ENCODE assay signal across 21 cellular contexts in the genomic region with DNA sequence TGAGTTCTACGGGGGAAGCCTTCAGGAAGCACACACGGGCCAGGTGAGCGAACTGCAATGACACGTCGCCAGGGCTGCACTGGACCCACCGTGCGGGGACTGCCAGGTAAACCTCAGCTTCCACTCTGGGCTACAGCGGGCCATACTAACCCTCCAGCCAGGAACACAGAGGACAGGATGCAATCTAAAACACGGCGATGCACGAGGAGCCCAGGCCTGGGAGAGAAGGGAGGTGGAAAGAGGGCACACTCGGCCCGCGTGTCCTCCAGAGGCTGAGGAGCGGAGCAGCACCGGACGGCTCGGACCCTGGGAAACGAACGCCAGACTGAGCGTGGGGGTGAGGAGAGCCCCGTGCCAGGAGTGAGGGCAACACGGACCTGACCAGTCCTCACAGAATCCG.
A peak's percentile ranks its signal among the peaks of the same experiment; 100 is the strongest.
DNase-seq lines count a peak whose midpoint lies in the region; ATAC-seq and TF ChIP-seq lines count a peak whose summit lies in the region.
"Had no signal": no experiment of that assay in that cellular context is flagged by ENCODE, and none has a peak within 500 bp of the region (broad histone marks: within the 10 kb centered on the region; RNA-seq: fewer than 3 reads in every experiment).

No MANE protein-coding gene starts in this region.

- H2AFZ ChIP-seq in DND-41 (ENCODE audit: low read depth, low read length) = peak overlapping the region; percentile 14; the same call in 1 of the 2 replicates

- H3K79me2 ChIP-seq in DND-41 (ENCODE audit: insufficient read depth, low read length) = peaks cover 92% of the 10 kb centered on the region

- H3K27ac Mint-ChIP-seq in nephron progenitor cell = peak overlapping the region; percentile 69

- H3K27me3 Mint-ChIP-seq in nephron progenitor cell (ENCODE audit: low read depth, poor library complexity) = no peaks in the 10 kb centered on the region

- peaks cover 49% of the 10 kb centered on the region for H3K4me1 Mint-ChIP-seq in nephron progenitor cell

- H3K9me3 ChIP-seq in BLaER1 (no peaks in the 10 kb centered on the region), DND-41 (ENCODE audit: insufficient read depth, low read length, severe bottlenecking) (no peaks in the 10 kb centered on the region)

- H3K27ac ChIP-seq in BLaER1 (no peak overlapping the region), DND-41 (ENCODE audit: low read length) (peak overlapping the region; percentile 99)
- H3K27ac ChIP-seq: HL-60 had no signal

- H3K27me3 ChIP-seq in BLaER1 = no peaks in the 10 kb centered on the region
- no peaks in the 10 kb centered on the region for H3K27me3 ChIP-seq in DND-41 (ENCODE audit: insufficient read depth, low read length, poor library complexity)

- H3K9ac ChIP-seq in BLaER1 = no peak overlapping the region
- H3K9ac ChIP-seq in DND-41 (ENCODE audit: low read depth, low read length) = peak overlapping the region; percentile 85

- DNase-seq in DND-41 (peak; percentile 56), ecto neural progenitor cell (ENCODE audit: low spot score) (peak; percentile 40), nephron progenitor cell (no peak), cortex of kidney (lab: John Stamatoyannopoulos, UW) (no peak), NCI-H1092 (lab: John Stamatoyannopoulos, UW) (no peak)
- DNase-seq in stimulated activated CD4-positive, alpha-beta T cell treated with anti-CD3 and anti-CD28 coated beads, Interleukin-4, amount 100 ng/mL, for 1 hour = no peak
- DNase-seq: activated gamma-delta T cell treated with Interleukin-2 at 50 U/mL for 16 hours; KBM-7; NCI-H1048; NCI-H2081 treated with DMSO at 0.1 percent for 48 hours; NCI-H524; nucleus accumbens; SHP77; small intestine; stimulated activated CD4-positive, alpha-beta T cell treated with anti-CD3 and anti-CD28 coated beads, Interleukin-4, amount 100 ng/mL, for 4 hours; T-helper 1 cell had no signal

- peak overlapping the region; percentile 80 for H3K4me2 ChIP-seq in BLaER1
- H3K4me2 ChIP-seq in DND-41 (ENCODE audit: insufficient read depth, low read length) = peak overlapping the region; percentile 67

- ATAC-seq in DND-41 (ENCODE audit: insufficient read depth, low read depth) = no peak
- ATAC-seq in HG03378 (IDR thresholded peaks at IDR 0.05; ENCODE audit: unreplicated experiment) = no peak
- ATAC-seq: HCT116, left colon had no signal

- H3K9me3 Mint-ChIP-seq in nephron progenitor cell = peaks cover 8% of the 10 kb centered on the region

- H3K4me1 ChIP-seq in BLaER1 = peaks cover 56% of the 10 kb centered on the region
- peaks cover 95% of the 10 kb centered on the region for H3K4me1 ChIP-seq in DND-41 (ENCODE audit: insufficient read depth, low read length)

- H3K4me3 Mint-ChIP-seq in nephron progenitor cell = no peak overlapping the region

- no peak overlapping the region for H3K4me3 ChIP-seq in BLaER1
- peak overlapping the region; percentile 4 to 61; a peak in 3 of 4 replicates for H3K4me3 ChIP-seq in DND-41 (ENCODE audit: low read depth in 1 of 2, low read length in 2 of 2)

- H4K20me1 ChIP-seq in BLaER1 (peaks cover 56% of the 10 kb centered on the region), DND-41 (ENCODE audit: insufficient read depth, low read length) (no peaks in the 10 kb centered on the region)

- TF ChIP-seq CTCF in DND-41 (IDR thresholded peaks at IDR 0.05; ENCODE audit: borderline replicate concordance, extremely low read depth, low read length, poor library complexity, severe bottlenecking) = no peak
- no peak for TF ChIP-seq CTCF in nephron progenitor cell (IDR thresholded peaks at IDR 0.05)

- H3K36me3 ChIP-seq in BLaER1 (no peaks in the 10 kb centered on the region), DND-41 (ENCODE audit: insufficient read depth, low read length) (peaks cover 36% of the 10 kb centered on the region)

- H3K36me3 Mint-ChIP-seq in nephron progenitor cell (ENCODE audit: low read depth) = peaks cover 18% of the 10 kb centered on the region

Comparison
In these comparisons a context has a peak if more than half of its experiments do, and no peak if none do; other contexts are left out.
1. DNase-seq: peak in DND-41 (single experiment) and ecto neural progenitor cell (single experiment); none in nephron progenitor cell (single experiment), cortex of kidney (single experiment), stimulated activated CD4-positive, alpha-beta T cell treated with anti-CD3 and anti-CD28 coated beads, Interleukin-4, amount 100 ng/mL, for 1 hour (single experiment) and NCI-H1092 (single experiment).